ENCODE assay signal across 8 cellular contexts in the genomic region with DNA sequence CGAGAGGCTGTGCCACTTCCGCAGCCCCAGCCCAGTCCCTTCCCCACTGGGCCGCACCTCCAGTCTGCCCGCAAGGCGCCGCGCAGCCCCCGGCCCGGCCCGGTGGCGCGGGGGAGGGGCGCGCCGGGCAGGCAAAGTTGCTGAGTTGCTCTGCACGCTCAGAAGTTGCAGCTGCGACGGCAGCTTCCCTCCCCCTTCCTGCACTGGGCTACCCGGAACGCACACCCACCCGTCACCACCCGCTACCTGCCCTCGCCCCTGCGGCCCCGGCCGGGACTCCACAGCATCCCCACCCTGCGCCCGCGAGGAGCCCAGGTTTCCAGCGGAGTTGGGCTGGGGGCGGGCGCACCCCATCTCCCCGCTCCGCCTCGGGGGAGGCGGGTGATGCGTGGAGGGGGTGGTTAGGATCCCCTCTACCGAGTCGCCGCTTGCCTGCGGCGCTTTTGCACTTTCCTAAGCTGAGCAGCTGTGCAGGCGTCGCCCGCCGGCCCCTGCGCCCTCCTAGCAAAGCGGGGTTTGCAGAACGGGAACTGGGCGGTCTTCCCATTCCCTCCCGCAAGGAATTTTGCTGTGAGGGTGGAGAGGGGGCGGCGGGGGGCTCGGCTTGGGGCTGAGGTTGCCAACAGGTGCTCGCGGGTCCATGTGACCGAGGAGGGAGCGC. TPM values are rescaled to one million over a fixed set of nuclear protein-coding genes. Genes with fewer than 3 reads are reported as not detected.
DNase-seq lines count a peak whose midpoint lies in the region; ATAC-seq and TF ChIP-seq lines count a peak whose summit lies in the region.

No MANE protein-coding gene starts in this region.

- H3K36me3 Mint-ChIP-seq in naive thymus-derived CD8-positive, alpha-beta T cell: no peaks in the 10 kb centered on the region
- no peaks in the 10 kb centered on the region for H3K36me3 Mint-ChIP-seq in type B pancreatic cell

- DNase-seq in COR-L47 (lab: John Stamatoyannopoulos, UW) (peak; percentile 55), NCI-H1694 treated with DMSO at 0.1 percent for 48 hours (lab: John Stamatoyannopoulos, UW) (peak; percentile 39), type B pancreatic cell (ENCODE audit: extremely low spot score, unreplicated experiment) (peak; percentile 75), A172 (ENCODE audit: low spot score) (no peak)
- peak; percentile 64 for DNase-seq in activated CD8-positive, alpha-beta memory T cell treated with anti-CD3 and anti-CD28 coated beads, Interleukin-2, amount 50 U/mL, for 48 hours
- DNase-seq in naive thymus-derived CD8-positive, alpha-beta T cell: peak; percentile 53 to 79 (median 58)

- H3K27ac Mint-ChIP-seq in naive thymus-derived CD8-positive, alpha-beta T cell: peak overlapping the region in 5 of 10 donors; percentile 11 to 82 (median 68)
- H3K27ac Mint-ChIP-seq in type B pancreatic cell: no peak overlapping the region

- no peaks in the 10 kb centered on the region for H3K9me3 Mint-ChIP-seq in naive thymus-derived CD8-positive, alpha-beta T cell
- no peaks in the 10 kb centered on the region for H3K9me3 Mint-ChIP-seq in type B pancreatic cell

- POLR2A ChIA-PET in naive thymus-derived CD8-positive, alpha-beta T cell (lab: Charles Lee): interaction anchor here (1.1 to 3.7 kb wide), 5 partner anchors 21 to 86 kb away, joined by 4 to 22 read pairs (median 8); a partner anchor contains a TSS

- H3K4me1 Mint-ChIP-seq in naive thymus-derived CD8-positive, alpha-beta T cell: peaks cover 7 to 25% (median 16%) of the 10 kb centered on the region in 4 donors
- peaks cover 11% of the 10 kb centered on the region for H3K4me1 Mint-ChIP-seq in type B pancreatic cell (ENCODE audit: unreplicated experiment)

- H3K27me3 Mint-ChIP-seq in naive thymus-derived CD8-positive, alpha-beta T cell: no peaks in the 10 kb centered on the region
- H3K27me3 Mint-ChIP-seq in type B pancreatic cell: peaks cover 11% of the 10 kb centered on the region

- ATAC-seq in GM21723 (IDR thresholded peaks at IDR 0.05; ENCODE audit: unreplicated experiment) (peak; percentile 68), esophagus mucosa (peak; percentile 71)
- peak; percentile 78 to 84 for ATAC-seq in naive thymus-derived CD8-positive, alpha-beta T cell

- no peak for TF ChIP-seq CTCF in type B pancreatic cell (conservative IDR thresholded peaks at IDR 0.05)

- peak overlapping the region; percentile 48 to 90 (median 75) for H3K4me3 Mint-ChIP-seq in naive thymus-derived CD8-positive, alpha-beta T cell
- peak overlapping the region; percentile 76 for H3K4me3 Mint-ChIP-seq in type B pancreatic cell

RNA-seq across cellular contexts. Expression of a gene that starts 55.9 kb away (rescaled TPM):
- total RNA-seq in esophagus mucosa: 75.8 TPM
- total RNA-seq in naive thymus-derived CD8-positive, alpha-beta T cell: 10 to 100 TPM; 47.1 to 53.0 TPM
- 1 to 10 TPM; 2.5 to 5.8 (median 5.0) TPM for polyA plus RNA-seq in naive thymus-derived CD8-positive, alpha-beta T cell
- 43.9 and 67.0 TPM in 2 replicates for total RNA-seq in type B pancreatic cell (ENCODE audit: low replicate concordance)
- total RNA-seq in A172 (2014; rRNA removed; shearing (Covaris generic)): 5.1 and 7.3 TPM in 2 replicates
